21 cellular contexts compared by ENCODE assay signal in genomic region chr2:169351725-169352124, GRCh38.
"Had no signal": no experiment of that assay in that cellular context is flagged by ENCODE, and none has a peak within 500 bp of the region (broad histone marks: within the 10 kb centered on the region; RNA-seq: fewer than 3 reads in every experiment).

No MANE protein-coding gene starts in this region.

- DNase-seq: cortex of kidney; effector CD4-positive, alpha-beta T cell; hypothalamus; immature natural killer cell; islet precursor cell; kidney glomerular epithelial cell; left ventricle myocardium superior; lower lobe of right lung; naive thymus-derived CD8-positive, alpha-beta T cell; nephron progenitor cell; nucleus accumbens; right cardiac atrium; sigmoid colon; stimulated activated CD4-positive, alpha-beta T cell treated with anti-CD3 and anti-CD28 coated beads, Interleukin-2, amount 100 ng/mL, for 24 hours; stimulated activated CD4-positive, alpha-beta T cell treated with anti-CD3 and anti-CD28 coated beads, Interleukin-4, amount 100 ng/mL, for 24 hours; stimulated activated naive CD8-positive, alpha-beta T cell treated with anti-CD3 and anti-CD28 coated beads, Interleukin-15, Interleukin-2, amounts not matched to agents 100 U/mL and 50 U/mL, for 24 hours; transverse colon; upper lobe of right lung; uterus had no signal

- H3K27ac ChIP-seq: lower lobe of right lung, prostate gland, sigmoid colon, thoracic aorta, transverse colon, upper lobe of right lung, uterus had no signal
